29 cellular contexts compared by ENCODE assay signal in the genomic region with DNA sequence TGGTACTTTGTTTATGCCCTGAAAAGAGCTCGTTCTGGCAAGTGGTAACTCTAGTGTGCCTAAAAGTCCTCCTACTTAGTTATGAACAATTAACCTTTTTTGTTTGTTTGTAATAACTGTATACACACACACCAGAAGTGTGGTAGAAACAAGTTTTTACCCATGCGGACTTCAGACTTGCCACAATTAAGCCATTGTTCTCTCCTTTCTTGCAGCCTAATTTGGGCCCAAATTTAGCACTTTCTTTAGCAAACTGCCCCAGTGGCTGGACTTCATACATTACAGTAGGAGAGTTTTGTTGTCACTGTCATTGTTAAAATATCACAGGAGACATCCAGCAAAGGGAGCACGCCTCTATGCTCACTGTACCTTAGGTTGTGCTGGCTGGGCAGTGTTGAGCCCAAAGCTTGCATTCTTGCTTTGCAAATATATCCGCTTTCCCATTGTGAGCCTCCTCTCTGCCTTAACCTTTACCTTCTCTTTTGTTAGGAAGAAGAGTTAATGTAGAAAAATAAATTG.
"Had no signal": no experiment of that assay in that cellular context is flagged by ENCODE, and none has a peak within 500 bp of the region (broad histone marks: within the 10 kb centered on the region; RNA-seq: fewer than 3 reads in every experiment).

No MANE protein-coding gene starts in this region.

- DNase-seq: activated B cell treated with CpG ODN at 0.5 μM for 24 hours; activated CD4-positive, alpha-beta memory T cell treated with anti-CD3 and anti-CD28 coated beads for 36 hours; activated CD4-positive, alpha-beta T cell treated with anti-CD3 and anti-CD28 coated beads for 4 hours; activated CD4-positive, alpha-beta T cell treated with anti-CD3 and anti-CD28 coated beads, Interleukin-2, amount 10 ng/mL, durations not matched to agents 24 days and 14 days; activated CD4-positive, alpha-beta T cell treated with anti-CD3 and anti-CD28 coated beads, Interleukin-2, amount 50 U/mL, for 1 hour; activated CD4-positive, alpha-beta T cell treated with anti-CD3 and anti-CD28 coated beads, Interleukin-2, amount 50 U/mL, for 4 hours; activated CD4-positive, CD25-positive, alpha-beta regulatory T cell treated with anti-CD3 and anti-CD28 coated beads, Interleukin-2, amount 50 U/mL, for 72 hours; activated CD8-positive, alpha-beta memory T cell treated with anti-CD3 and anti-CD28 coated beads, Interleukin-2, amount 50 U/mL, for 4 hours; activated CD8-positive, alpha-beta T cell treated with anti-CD3 and anti-CD28 coated beads for 36 hours; activated effector memory CD4-positive, alpha-beta T cell treated with anti-CD3 and anti-CD28 coated beads, Interleukin-2, amount 50 U/mL, for 16 hours; activated gamma-delta T cell treated with Interleukin-2 at 50 U/mL for 16 hours; activated naive CD4-positive, alpha-beta T cell; activated naive CD4-positive, alpha-beta T cell treated with anti-CD3 and anti-CD28 coated beads for 36 hours; activated naive CD4-positive, alpha-beta T cell treated with anti-CD3 and anti-CD28 coated beads, Interleukin-2, amount 50 U/mL, for 16 hours; activated naive CD8-positive, alpha-beta T cell treated with anti-CD3 and anti-CD28 coated beads for 36 hours; activated T-cell treated with anti-CD3 and anti-CD28 coated beads for 4 hours; activated T-cell treated with anti-CD3 and anti-CD28 coated beads, Interleukin-2, amount 50 U/mL, for 1 hour; activated T-cell treated with anti-CD3 and anti-CD28 coated beads, Interleukin-2, amount 50 U/mL, for 4 hours; activated T-cell treated with anti-CD3 and anti-CD28 coated beads, Interleukin-2, amount 50 U/mL, for 72 hours; adrenal gland; amniotic stem cell; aorta; body of pancreas; brain microvascular endothelial cell; central memory CD4-positive, alpha-beta T cell; T-helper 2 cell; T-helper 9 cell had no signal

- FAIRE-seq: astrocyte, TTC549 had no signal
